Comparison of ENCODE assay signal across 1 cellular context in genomic region chr12:110466791-110467190, GRCh38.
TF ChIP-seq lines count a peak whose summit lies in the region.

No MANE protein-coding gene starts in this region.

TF ChIP-seq in HCT116, 20 proteins besides CTCF, POLR2A, EP300 and RAD21:
- no peak for TF ChIP-seq ATF3 (IDR thresholded peaks at IDR 0.05)
- no peak for TF ChIP-seq ZBTB33 (IDR thresholded peaks at IDR 0.05; ENCODE audit: extremely low read depth, insufficient replicate concordance, low read length)
